20 cellular contexts compared by ENCODE assay signal in the genomic region with DNA sequence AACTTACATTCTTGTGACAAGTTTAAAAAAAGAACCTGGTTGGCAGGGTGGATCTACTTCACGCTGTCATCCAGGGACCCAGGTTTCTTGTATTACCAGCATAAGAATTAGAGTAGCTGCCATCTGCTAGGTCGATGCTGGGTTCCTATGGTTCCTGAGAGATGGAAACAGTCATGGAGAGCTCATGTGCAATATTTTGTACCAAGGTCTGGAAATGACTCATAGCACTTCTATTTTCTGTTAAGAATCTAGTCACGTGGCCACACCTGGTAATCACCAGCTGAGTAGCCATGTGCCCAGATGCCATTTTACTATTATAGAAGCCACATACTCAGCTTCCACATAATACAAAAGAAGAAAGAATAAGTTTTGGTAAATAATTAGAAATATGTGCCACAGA.
DNase-seq lines count a peak whose midpoint lies in the region; ATAC-seq and TF ChIP-seq lines count a peak whose summit lies in the region.
"Had no signal": no experiment of that assay in that cellular context is flagged by ENCODE, and none has a peak within 500 bp of the region (broad histone marks: within the 10 kb centered on the region; RNA-seq: fewer than 3 reads in every experiment).

No MANE protein-coding gene starts in this region.

- H3K9me3 Mint-ChIP-seq in activated CD4-positive, alpha-beta T cell treated with anti-CD3 and anti-CD28 coated beads for 36 hours (ENCODE audit: low read depth), result no peaks in the 10 kb centered on the region
- peaks cover 3% of the 10 kb centered on the region for H3K9me3 Mint-ChIP-seq in activated CD4-positive, alpha-beta T cell treated with anti-CD3 and anti-CD28 coated beads, Interleukin-2, amount 10 ng/mL, durations not matched to agents 7 days and 5 days
- no peaks in the 10 kb centered on the region for H3K9me3 Mint-ChIP-seq in endodermal cell
- H3K9me3 Mint-ChIP-seq in stimulated activated naive B cell treated with anti-CD40 and anti-IgM and Interleukin-4, amounts not matched to agents 10 μg/mL and 1 μg/mL and 100 μg/mL, for 72 hours, result no peaks in the 10 kb centered on the region
- H3K9me3 Mint-ChIP-seq: CD4-positive, alpha-beta memory T cell had no signal

- peak; percentile 19 for ATAC-seq in activated CD4-positive, alpha-beta T cell treated with anti-CD3 and anti-CD28 coated beads for 36 hours
- ATAC-seq in stimulated activated naive B cell treated with anti-CD40 and anti-IgM and Interleukin-4, amounts not matched to agents 10 μg/mL and 1 μg/mL and 100 μg/mL, for 72 hours (replicated peaks), result peak; percentile 41 to 53
- ATAC-seq in HG03175 (IDR thresholded peaks at IDR 0.05; ENCODE audit: unreplicated experiment), result no peak

- no peaks in the 10 kb centered on the region for H3K27me3 Mint-ChIP-seq in activated CD4-positive, alpha-beta T cell treated with anti-CD3 and anti-CD28 coated beads for 36 hours
- no peaks in the 10 kb centered on the region for H3K27me3 Mint-ChIP-seq in activated CD4-positive, alpha-beta T cell treated with anti-CD3 and anti-CD28 coated beads, Interleukin-2, amount 10 ng/mL, durations not matched to agents 7 days and 5 days
- no peaks in the 10 kb centered on the region for H3K27me3 Mint-ChIP-seq in endodermal cell (ENCODE audit: insufficient read depth)
- H3K27me3 Mint-ChIP-seq in stimulated activated naive B cell treated with anti-CD40 and anti-IgM and Interleukin-4, amounts not matched to agents 10 μg/mL and 1 μg/mL and 100 μg/mL, for 72 hours, result no peaks in the 10 kb centered on the region
- H3K27me3 Mint-ChIP-seq: CD4-positive, alpha-beta memory T cell had no signal

- H3K27me3 ChIP-seq in endodermal cell (ENCODE audit: control insufficient read depth, insufficient read depth, low read length, poor library complexity, severe bottlenecking), result no peaks in the 10 kb centered on the region

- H3K36me3 Mint-ChIP-seq in activated CD4-positive, alpha-beta T cell treated with anti-CD3 and anti-CD28 coated beads for 36 hours (ENCODE audit: low read depth), result no peaks in the 10 kb centered on the region
- peaks cover 3% of the 10 kb centered on the region for H3K36me3 Mint-ChIP-seq in activated CD4-positive, alpha-beta T cell treated with anti-CD3 and anti-CD28 coated beads, Interleukin-2, amount 10 ng/mL, durations not matched to agents 7 days and 5 days (ENCODE audit: low read depth)
- peaks cover 90% of the 10 kb centered on the region for H3K36me3 Mint-ChIP-seq in endodermal cell (ENCODE audit: low read depth)
- peaks cover 22 to 46% of the 10 kb centered on the region in 2 donors for H3K36me3 Mint-ChIP-seq in stimulated activated naive B cell treated with anti-CD40 and anti-IgM and Interleukin-4, amounts not matched to agents 10 μg/mL and 1 μg/mL and 100 μg/mL, for 72 hours
- H3K36me3 Mint-ChIP-seq: CD4-positive, alpha-beta memory T cell had no signal

- no peak overlapping the region for H3K4me3 Mint-ChIP-seq in activated CD4-positive, alpha-beta T cell treated with anti-CD3 and anti-CD28 coated beads for 36 hours
- H3K4me3 Mint-ChIP-seq in activated CD4-positive, alpha-beta T cell treated with anti-CD3 and anti-CD28 coated beads, Interleukin-2, amount 10 ng/mL, durations not matched to agents 7 days and 5 days, result no peak overlapping the region
- no peak overlapping the region for H3K4me3 Mint-ChIP-seq in endodermal cell
- no peak overlapping the region for H3K4me3 Mint-ChIP-seq in stimulated activated naive B cell treated with anti-CD40 and anti-IgM and Interleukin-4, amounts not matched to agents 10 μg/mL and 1 μg/mL and 100 μg/mL, for 72 hours
- H3K4me3 Mint-ChIP-seq: CD4-positive, alpha-beta memory T cell had no signal

- CTCF ChIA-PET in activated CD4-positive, alpha-beta T cell treated with anti-CD3 and anti-CD28 coated beads for 36 hours (lab: Charles Lee), result no interaction called here
- CTCF ChIA-PET in activated CD4-positive, alpha-beta T cell treated with anti-CD3 and anti-CD28 coated beads, Interleukin-2, amount 10 ng/mL, durations not matched to agents 7 days and 5 days (lab: Charles Lee), result interaction anchor here (1.2 kb wide), 1 partner anchor 10 kb away, joined by 4 read pairs; no protein-coding TSS in a partner anchor

- H3K4me1 Mint-ChIP-seq in activated CD4-positive, alpha-beta T cell treated with anti-CD3 and anti-CD28 coated beads for 36 hours, result peaks cover 14% of the 10 kb centered on the region
- peaks cover 22% of the 10 kb centered on the region for H3K4me1 Mint-ChIP-seq in activated CD4-positive, alpha-beta T cell treated with anti-CD3 and anti-CD28 coated beads, Interleukin-2, amount 10 ng/mL, durations not matched to agents 7 days and 5 days
- H3K4me1 Mint-ChIP-seq in endodermal cell, result peaks cover 31% of the 10 kb centered on the region
- peaks cover 22 to 54% of the 10 kb centered on the region in 2 donors for H3K4me1 Mint-ChIP-seq in stimulated activated naive B cell treated with anti-CD40 and anti-IgM and Interleukin-4, amounts not matched to agents 10 μg/mL and 1 μg/mL and 100 μg/mL, for 72 hours
- H3K4me1 Mint-ChIP-seq: CD4-positive, alpha-beta memory T cell had no signal

- no peaks in the 10 kb centered on the region for H3K9me3 ChIP-seq in endodermal cell (ENCODE audit: control insufficient read depth, low read length)

- no peak overlapping the region for H3K27ac Mint-ChIP-seq in activated CD4-positive, alpha-beta T cell treated with anti-CD3 and anti-CD28 coated beads for 36 hours
- H3K27ac Mint-ChIP-seq in activated CD4-positive, alpha-beta T cell treated with anti-CD3 and anti-CD28 coated beads, Interleukin-2, amount 10 ng/mL, durations not matched to agents 7 days and 5 days, result no peak overlapping the region
- no peak overlapping the region for H3K27ac Mint-ChIP-seq in endodermal cell
- peak overlapping the region; percentile 54 for H3K27ac Mint-ChIP-seq in stimulated activated naive B cell treated with anti-CD40 and anti-IgM and Interleukin-4, amounts not matched to agents 10 μg/mL and 1 μg/mL and 100 μg/mL, for 72 hours
- H3K27ac Mint-ChIP-seq: CD4-positive, alpha-beta memory T cell had no signal

- no peaks in the 10 kb centered on the region for H3K36me3 ChIP-seq in endodermal cell (ENCODE audit: control insufficient read depth, insufficient read depth, low read length)

- no peak for DNase-seq in activated CD4-positive, alpha-beta T cell treated with anti-CD3 and anti-CD28 coated beads for 36 hours
- no peak for DNase-seq in activated CD4-positive, alpha-beta T cell treated with anti-CD3 and anti-CD28 coated beads, Interleukin-2, amount 10 ng/mL, durations not matched to agents 7 days and 5 days
- DNase-seq in RKO (ENCODE audit: low spot score) (peak; percentile 7), endodermal cell (peak; percentile 22), OCI-M2 (lab: John Stamatoyannopoulos, UW; ENCODE audit: unreplicated experiment) (no peak), NOMO-1 treated with dmso at 0.1 percent for 144 hours (lab: John Stamatoyannopoulos, UW; ENCODE audit: unreplicated experiment) (no peak)
- no peak for DNase-seq in stimulated activated naive B cell treated with anti-CD40 and anti-IgM and Interleukin-4, amounts not matched to agents 10 μg/mL and 1 μg/mL and 100 μg/mL, for 72 hours
- DNase-seq: 8988T; CD4-positive, alpha-beta memory T cell; H7; Kasumi-1; MV-4-11; NCI-H1417 treated with DMSO at 0.1 percent for 48 hours; NCI-H1930; NCI-H2171; NCI-H446; NCI-H69; NK-92 treated with Interleukin-12 subunit alpha and Interleukin-12 subunit beta, amount 100 ng/mL, for 24 hours; OCI-M1 had no signal

- WGBS in endodermal cell (ENCODE audit: insufficient coverage in 1 of 2, insufficient read length in 1 of 2), 2 experiments, result 95 to 100% methylated on average over 2 to 3 of the region's 3 CpGs

- H3K4me1 ChIP-seq in endodermal cell (ENCODE audit: control insufficient read depth, insufficient read depth, low read length), result peaks cover 4% of the 10 kb centered on the region

- H3K9ac ChIP-seq in endodermal cell (ENCODE audit: extremely low read depth, low read length, poor library complexity, severe bottlenecking), result no peak overlapping the region

- POLR2A ChIA-PET in activated CD4-positive, alpha-beta T cell treated with anti-CD3 and anti-CD28 coated beads for 36 hours (lab: Charles Lee), result interaction anchor here (0.6 kb wide), 1 partner anchor 958 kb away, joined by 4 read pairs; no protein-coding TSS in a partner anchor
- POLR2A ChIA-PET in activated CD4-positive, alpha-beta T cell treated with anti-CD3 and anti-CD28 coated beads, Interleukin-2, amount 10 ng/mL, durations not matched to agents 7 days and 5 days (lab: Charles Lee), result no interaction called here

- no peak overlapping the region for H3K27ac ChIP-seq in endodermal cell (ENCODE audit: low read depth, low read length)

- intact Hi-C loops in activated CD4-positive, alpha-beta T cell treated with anti-CD3 and anti-CD28 coated beads for 36 hours (cut with DNase I, micrococcal nuclease), result no loop called here

- TF ChIP-seq CTCF in endodermal cell (conservative IDR thresholded peaks at IDR 0.05), result no peak

- no peak overlapping the region for H3K4me3 ChIP-seq in endodermal cell (ENCODE audit: low read length)

Comparison
In these comparisons a context has a peak if more than half of its experiments do, and no peak if none do; other contexts are left out.
1. DNase-seq: peak in RKO (single experiment) and endodermal cell (single experiment); none in activated CD4-positive, alpha-beta T cell treated with anti-CD3 and anti-CD28 coated beads for 36 hours (single experiment), activated CD4-positive, alpha-beta T cell treated with anti-CD3 and anti-CD28 coated beads, Interleukin-2, amount 10 ng/mL, durations not matched to agents 7 days and 5 days (single experiment), stimulated activated naive B cell treated with anti-CD40 and anti-IgM and Interleukin-4, amounts not matched to agents 10 μg/mL and 1 μg/mL and 100 μg/mL, for 72 hours (single experiment), OCI-M2 (single experiment) and NOMO-1 treated with dmso at 0.1 percent for 144 hours (single experiment).